1 cellular context compared by ENCODE assay signal in genomic region chr1:223714421-223714724, GRCh38.
TF ChIP-seq lines count a peak whose summit lies in the region.

No MANE protein-coding gene starts in this region.

TF ChIP-seq in HEK293, 187 proteins besides CTCF, POLR2A, EP300 and RAD21 (continued from another document):
- TF ChIP-seq ZNF24 (tag by site-specific recombination; IDR thresholded peaks at IDR 0.05) (peak; percentile 53; the same call in 1 of the 2 replicates), ZBTB20 (tag by site-specific recombination; IDR thresholded peaks at IDR 0.05) (no peak), HIC1 (tag by site-specific recombination; IDR thresholded peaks at IDR 0.05) (no peak), PRDM1 (tag by site-specific recombination; IDR thresholded peaks at IDR 0.05) (peak; percentile 36; the same call in 1 of the 2 replicates), ZNF548 (tag by site-specific recombination; IDR thresholded peaks at IDR 0.05) (no peak), ZNF792 (tag by site-specific recombination; IDR thresholded peaks at IDR 0.05) (no peak), ZNF362 (tag by site-specific recombination; IDR thresholded peaks at IDR 0.05) (peak; percentile 67), OSR2 (tag by site-specific recombination; IDR thresholded peaks at IDR 0.05) (no peak)
